ENCODE assay signal across 17 cellular contexts in the genomic region with DNA sequence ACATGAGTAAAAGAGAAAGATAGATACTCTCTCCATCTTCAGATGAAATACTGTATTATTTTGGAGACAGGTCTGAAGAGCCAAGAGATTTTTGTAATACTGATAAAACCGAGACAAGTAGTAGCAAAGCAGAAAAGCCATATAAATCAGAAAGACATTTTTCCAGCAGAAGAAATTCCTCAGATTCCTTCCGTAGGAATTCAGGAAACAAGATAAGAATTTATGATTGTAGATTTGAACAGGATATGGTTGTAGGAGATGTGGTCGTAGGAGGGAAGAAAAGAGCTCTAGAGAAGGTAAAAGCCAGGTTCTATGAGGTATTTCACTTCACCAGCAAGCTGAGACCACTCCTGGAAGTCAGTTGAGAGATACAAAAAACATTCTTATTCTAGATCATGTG.
"Had no signal": no experiment of that assay in that cellular context is flagged by ENCODE, and none has a peak within 500 bp of the region (broad histone marks: within the 10 kb centered on the region; RNA-seq: fewer than 3 reads in every experiment).

No MANE protein-coding gene starts in this region.

- H3K4me3 Mint-ChIP-seq: activated CD8-positive, alpha-beta T cell treated with anti-CD3 and anti-CD28 coated beads for 36 hours; activated naive CD8-positive, alpha-beta T cell treated with anti-CD3 and anti-CD28 coated beads, Interleukin-2, amount 50 U/mL, for 24 hours; central memory CD8-positive, alpha-beta T cell; effector memory CD8-positive, alpha-beta T cell; T-cell had no signal

- FAIRE-seq: small intestine had no signal

- H3K36me3 Mint-ChIP-seq: T-cell had no signal

- H3K4me1 Mint-ChIP-seq: activated naive CD8-positive, alpha-beta T cell treated with anti-CD3 and anti-CD28 coated beads, Interleukin-2, amount 50 U/mL, for 24 hours; central memory CD8-positive, alpha-beta T cell; T-cell had no signal

- H3K27me3 Mint-ChIP-seq: activated CD8-positive, alpha-beta T cell treated with anti-CD3 and anti-CD28 coated beads for 36 hours; activated naive CD8-positive, alpha-beta T cell treated with anti-CD3 and anti-CD28 coated beads, Interleukin-2, amount 50 U/mL, for 24 hours; central memory CD8-positive, alpha-beta T cell; effector memory CD8-positive, alpha-beta T cell; T-cell had no signal

- H3K27ac Mint-ChIP-seq: activated CD8-positive, alpha-beta T cell treated with anti-CD3 and anti-CD28 coated beads for 36 hours; activated naive CD8-positive, alpha-beta T cell treated with anti-CD3 and anti-CD28 coated beads, Interleukin-2, amount 50 U/mL, for 24 hours; effector memory CD8-positive, alpha-beta T cell; T-cell had no signal

- H3K4me3 ChIP-seq: body of pancreas, esophagus muscularis mucosa, heart left ventricle, right atrium auricular region had no signal

- H3K27me3 ChIP-seq: body of pancreas, esophagus muscularis mucosa, heart left ventricle, right atrium auricular region had no signal

- ATAC-seq: activated CD8-positive, alpha-beta T cell treated with anti-CD3 and anti-CD28 coated beads for 36 hours; activated naive CD8-positive, alpha-beta T cell treated with anti-CD3 and anti-CD28 coated beads, Interleukin-2, amount 50 U/mL, for 24 hours; body of pancreas; effector memory CD8-positive, alpha-beta T cell; heart left ventricle; T-cell had no signal

- H3K9me3 Mint-ChIP-seq: activated CD8-positive, alpha-beta T cell treated with anti-CD3 and anti-CD28 coated beads for 36 hours; T-cell had no signal

- H3K36me3 ChIP-seq: esophagus muscularis mucosa, heart left ventricle, right atrium auricular region had no signal

- H3K9me3 ChIP-seq: body of pancreas, esophagus muscularis mucosa, heart left ventricle, right atrium auricular region had no signal

- H3K27ac ChIP-seq: body of pancreas, esophagus muscularis mucosa, heart left ventricle, right atrium auricular region had no signal

- H3K4me1 ChIP-seq: body of pancreas, esophagus muscularis mucosa, heart left ventricle, right atrium auricular region had no signal

- DNase-seq: activated CD4-positive, alpha-beta T cell treated with anti-CD3 and anti-CD28 coated beads for 4 hours; activated CD8-positive, alpha-beta memory T cell treated with anti-CD3 and anti-CD28 coated beads, Interleukin-2, amount 50 U/mL, for 4 hours; activated CD8-positive, alpha-beta T cell treated with anti-CD3 and anti-CD28 coated beads for 36 hours; activated naive CD4-positive, alpha-beta T cell treated with Interleukin-2 at 50 U/mL for 16 hours; activated naive CD8-positive, alpha-beta T cell treated with anti-CD3 and anti-CD28 coated beads, Interleukin-2, amount 50 U/mL, for 24 hours; body of pancreas; effector memory CD8-positive, alpha-beta T cell; foreskin fibroblast; heart left ventricle; islet precursor cell; midbrain; small intestine; T-cell; T1000 had no signal
